In genomic region chr9:76394896-76395244, GRCh38 we compare ENCODE assay signal across 8 cellular contexts. TPM values are rescaled to one million over a fixed set of nuclear protein-coding genes. Genes with fewer than 3 reads are reported as not detected.
DNase-seq lines count a peak whose midpoint lies in the region; ATAC-seq and TF ChIP-seq lines count a peak whose summit lies in the region.

No MANE protein-coding gene starts in this region.

- no peaks in the 10 kb centered on the region for H3K27me3 Mint-ChIP-seq in activated B cell treated with CpG ODN at 0.5 μM for 24 hours
- H3K27me3 Mint-ChIP-seq in effector memory CD8-positive, alpha-beta T cell, result no peaks in the 10 kb centered on the region
- no peaks in the 10 kb centered on the region for H3K27me3 Mint-ChIP-seq in stimulated activated naive CD8-positive, alpha-beta T cell treated with anti-CD3 and anti-CD28 coated beads, Interleukin-15, amount 100 ng/mL, for 72 hours

- H3K36me3 Mint-ChIP-seq in activated B cell treated with CpG ODN at 0.5 μM for 24 hours (ENCODE audit: low read depth), result peaks cover 16% of the 10 kb centered on the region
- H3K36me3 Mint-ChIP-seq in effector memory CD8-positive, alpha-beta T cell (ENCODE audit: insufficient read depth), result peaks cover 10% of the 10 kb centered on the region

- POLR2A ChIA-PET in activated B cell treated with CpG ODN at 0.5 μM for 24 hours (lab: Charles Lee), result interaction anchor here (1.3 to 2.8 kb wide), 8 partner anchors 17 to 782 kb away, joined by 4 to 14 read pairs (median 8); partner anchors contain the start of genes GCNT1 and VPS13A

- H3K27ac Mint-ChIP-seq in activated B cell treated with CpG ODN at 0.5 μM for 24 hours, result peak overlapping the region; percentile 99
- H3K27ac Mint-ChIP-seq in effector memory CD8-positive, alpha-beta T cell, result peak overlapping the region; percentile 98 to 99
- peak overlapping the region; percentile 97 to 98 for H3K27ac Mint-ChIP-seq in stimulated activated naive CD8-positive, alpha-beta T cell treated with anti-CD3 and anti-CD28 coated beads, Interleukin-15, amount 100 ng/mL, for 72 hours

- peak; percentile 56 for DNase-seq in A172 (ENCODE audit: low spot score)
- DNase-seq in NCI-H2171 (lab: John Stamatoyannopoulos, UW), result peak; percentile 31
- no peak for DNase-seq in activated B cell treated with CpG ODN at 0.5 μM for 24 hours
- DNase-seq in effector memory CD8-positive, alpha-beta T cell, result peak in 1 of 3 experiments; percentile 45
- peak; percentile 29 for DNase-seq in middle frontal gyrus (ENCODE audit: extremely low spot score, low spot score)
- DNase-seq in stimulated activated naive CD8-positive, alpha-beta T cell treated with anti-CD3 and anti-CD28 coated beads, Interleukin-15, amount 100 ng/mL, for 72 hours, result no peak

- H3K9me3 Mint-ChIP-seq in activated B cell treated with CpG ODN at 0.5 μM for 24 hours, result no peaks in the 10 kb centered on the region
- H3K9me3 Mint-ChIP-seq in effector memory CD8-positive, alpha-beta T cell, result no peaks in the 10 kb centered on the region
- H3K9me3 Mint-ChIP-seq in stimulated activated naive CD8-positive, alpha-beta T cell treated with anti-CD3 and anti-CD28 coated beads, Interleukin-15, amount 100 ng/mL, for 72 hours, result no peaks in the 10 kb centered on the region

- CTCF ChIA-PET in activated B cell treated with CpG ODN at 0.5 μM for 24 hours (lab: Charles Lee), result interaction anchor here (0.6 to 2.1 kb wide), 8 partner anchors 8 to 772 kb away, joined by 3 to 15 read pairs (median 6); partner anchors contain the start of gene GCNT1

- TF ChIP-seq CTCF in activated B cell treated with CpG ODN at 0.5 μM for 24 hours (IDR thresholded peaks at IDR 0.05), result no peak

- intact Hi-C loops in activated B cell treated with CpG ODN at 0.5 μM for 24 hours (cut with micrococcal nuclease), result loop anchor here (1.0 to 10.0 kb wide), 11 partner anchors 52 to 1440 kb away; partner anchors contain the start of genes C9orf40, CARNMT1, GCNT1 and NMRK1

- peak overlapping the region; percentile 99 for H3K4me3 Mint-ChIP-seq in activated B cell treated with CpG ODN at 0.5 μM for 24 hours
- H3K4me3 Mint-ChIP-seq in effector memory CD8-positive, alpha-beta T cell, result peak overlapping the region; percentile 96 to 99
- H3K4me3 Mint-ChIP-seq in stimulated activated naive CD8-positive, alpha-beta T cell treated with anti-CD3 and anti-CD28 coated beads, Interleukin-15, amount 100 ng/mL, for 72 hours, result peak overlapping the region; percentile 96 to 99

- peak; percentile 43 for ATAC-seq in GM18508 (IDR thresholded peaks at IDR 0.05; ENCODE audit: insufficient read depth, unreplicated experiment)
- peak; percentile 57 for ATAC-seq in HG02981 (IDR thresholded peaks at IDR 0.05; ENCODE audit: unreplicated experiment)
- peak; percentile 46 for ATAC-seq in activated B cell treated with CpG ODN at 0.5 μM for 24 hours (ENCODE audit: low read depth)
- ATAC-seq in effector memory CD8-positive, alpha-beta T cell (replicated peaks), result peak; percentile 64
- ATAC-seq in stimulated activated naive CD8-positive, alpha-beta T cell treated with anti-CD3 and anti-CD28 coated beads, Interleukin-15, amount 100 ng/mL, for 72 hours, result peak; percentile 72

- peaks cover 22% of the 10 kb centered on the region for H3K4me1 Mint-ChIP-seq in activated B cell treated with CpG ODN at 0.5 μM for 24 hours
- H3K4me1 Mint-ChIP-seq in effector memory CD8-positive, alpha-beta T cell (ENCODE audit: low read depth in 2 of 2), result peaks cover 17 to 28% of the 10 kb centered on the region in 2 donors
- H3K4me1 Mint-ChIP-seq in stimulated activated naive CD8-positive, alpha-beta T cell treated with anti-CD3 and anti-CD28 coated beads, Interleukin-15, amount 100 ng/mL, for 72 hours, result peaks cover 21% of the 10 kb centered on the region

RNA-seq across cellular contexts. Expression of gene RFK, which starts 0.6 kb away (rescaled TPM):
- total RNA-seq in A172 (2014; rRNA removed; shearing (Covaris generic)), result 64.3 and 68.8 TPM in 2 replicates
- 7.7 and 8.0 TPM in 2 replicates for total RNA-seq in activated B cell treated with CpG ODN at 0.5 μM for 24 hours

Comparison
In these comparisons a context has a peak if more than half of its experiments do, and no peak if none do; other contexts are left out.
1. DNase-seq: peak in A172 (single experiment), NCI-H2171 (single experiment) and middle frontal gyrus (single experiment); none in activated B cell treated with CpG ODN at 0.5 μM for 24 hours (single experiment) and stimulated activated naive CD8-positive, alpha-beta T cell treated with anti-CD3 and anti-CD28 coated beads, Interleukin-15, amount 100 ng/mL, for 72 hours (0 of 2).
2. Peak in every context shown above with its lines, with median percentiles within 50 percentile points of each other: ATAC-seq, H3K27ac Mint-ChIP-seq and H3K4me3 Mint-ChIP-seq.